Comparison of ENCODE assay signal across 22 cellular contexts in genomic region chr9:128431207-128431606, GRCh38.
"Had no signal": no experiment of that assay in that cellular context is flagged by ENCODE, and none has a peak within 500 bp of the region (broad histone marks: within the 10 kb centered on the region; RNA-seq: fewer than 3 reads in every experiment).

No MANE protein-coding gene starts in this region.

- FAIRE-seq: endothelial cell of umbilical vein, pancreas, urothelium cell line had no signal

- H3K36me3 Mint-ChIP-seq: naive thymus-derived CD4-positive, alpha-beta T cell; stimulated activated effector memory CD8-positive, alpha-beta T cell treated with anti-CD3 and anti-CD28 coated beads, Interleukin-12 subunit alpha, Interleukin-12 subunit beta, amount 100 ng/mL, for 72 hours; type B pancreatic cell had no signal

- H3K27me3 Mint-ChIP-seq: naive thymus-derived CD4-positive, alpha-beta T cell; type B pancreatic cell had no signal

- H3K9me3 ChIP-seq: colonic mucosa, heart left ventricle, pancreas, prostate gland, right lobe of liver, thoracic aorta had no signal

- H3K4me3 ChIP-seq: colonic mucosa, heart left ventricle, pancreas, prostate gland, right lobe of liver, thoracic aorta had no signal

- DNase-seq: colonic mucosa; dermis blood vessel endothelial cell; effector CD4-positive, alpha-beta T cell; endodermal cell; erythroblast; foreskin keratinocyte; heart left ventricle; hippocampal formation; naive thymus-derived CD4-positive, alpha-beta T cell; occipital lobe; pancreas; right lobe of liver; stimulated activated CD4-positive, alpha-beta T cell treated with anti-CD3 and anti-CD28 coated beads, Interleukin-4, amount 100 ng/mL, for 1 hour; stimulated activated CD8-positive, alpha-beta memory T cell treated with anti-CD3 and anti-CD28 coated beads, Interleukin-4, amount 100 ng/mL, for 48 hours; stimulated activated naive CD8-positive, alpha-beta T cell treated with anti-CD3 and anti-CD28 coated beads, Interleukin-15, Interleukin-2, amounts not matched to agents 100 U/mL and 50 U/mL, for 24 hours had no signal

- H3K36me3 ChIP-seq: colonic mucosa, pancreas, prostate gland, right lobe of liver had no signal

- H3K4me1 ChIP-seq: colonic mucosa, foreskin keratinocyte, heart left ventricle, pancreas, prostate gland, right lobe of liver had no signal

- H3K9me3 Mint-ChIP-seq: endodermal cell; naive thymus-derived CD4-positive, alpha-beta T cell; neural crest cell; stimulated activated effector memory CD8-positive, alpha-beta T cell treated with anti-CD3 and anti-CD28 coated beads, Interleukin-12 subunit alpha, Interleukin-12 subunit beta, amount 100 ng/mL, for 72 hours; type B pancreatic cell had no signal

- H3K27me3 ChIP-seq: colonic mucosa, foreskin keratinocyte, heart left ventricle, pancreas, right lobe of liver had no signal

- H3K4me3 Mint-ChIP-seq: endodermal cell; naive thymus-derived CD4-positive, alpha-beta T cell; neural crest cell; stimulated activated effector memory CD8-positive, alpha-beta T cell treated with anti-CD3 and anti-CD28 coated beads, Interleukin-12 subunit alpha, Interleukin-12 subunit beta, amount 100 ng/mL, for 72 hours; type B pancreatic cell had no signal

- H3K27ac ChIP-seq: colonic mucosa, foreskin keratinocyte, heart left ventricle, pancreas, prostate gland, right lobe of liver, thoracic aorta had no signal

- H3K4me1 Mint-ChIP-seq: endodermal cell; naive thymus-derived CD4-positive, alpha-beta T cell; stimulated activated effector memory CD8-positive, alpha-beta T cell treated with anti-CD3 and anti-CD28 coated beads, Interleukin-12 subunit alpha, Interleukin-12 subunit beta, amount 100 ng/mL, for 72 hours had no signal

- ATAC-seq: foreskin keratinocyte; heart left ventricle; naive thymus-derived CD4-positive, alpha-beta T cell; pancreas; right lobe of liver; stimulated activated effector memory CD8-positive, alpha-beta T cell treated with anti-CD3 and anti-CD28 coated beads, Interleukin-12 subunit alpha, Interleukin-12 subunit beta, amount 100 ng/mL, for 72 hours; stimulated activated naive CD8-positive, alpha-beta T cell treated with anti-CD3 and anti-CD28 coated beads, Interleukin-15, Interleukin-2, amounts not matched to agents 100 U/mL and 50 U/mL, for 24 hours had no signal

- H3K27ac Mint-ChIP-seq: endodermal cell; naive thymus-derived CD4-positive, alpha-beta T cell; stimulated activated effector memory CD8-positive, alpha-beta T cell treated with anti-CD3 and anti-CD28 coated beads, Interleukin-12 subunit alpha, Interleukin-12 subunit beta, amount 100 ng/mL, for 72 hours; type B pancreatic cell had no signal
